Comparison of ENCODE assay signal across 13 cellular contexts in the genomic region with DNA sequence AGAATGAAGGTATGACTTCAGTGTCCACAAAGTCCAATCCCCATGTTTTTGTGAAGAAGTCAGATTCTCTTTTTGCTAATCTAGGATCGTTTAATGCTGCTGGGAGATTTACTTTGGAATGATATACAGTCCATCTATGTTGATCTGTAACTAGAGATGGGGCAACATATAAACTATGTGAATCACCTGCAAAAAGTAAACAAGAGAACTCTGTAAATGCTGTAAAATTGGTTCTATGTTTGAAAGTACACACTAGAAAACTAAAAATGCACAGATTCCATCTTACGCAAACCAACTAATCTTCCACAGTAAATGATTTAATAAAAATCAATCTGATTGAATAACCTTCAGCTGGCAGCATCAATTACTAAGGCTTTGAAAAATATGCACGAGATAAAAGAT. TPM values are rescaled to one million over a fixed set of nuclear protein-coding genes. Genes with fewer than 3 reads are reported as not detected.
DNase-seq lines count a peak whose midpoint lies in the region; ATAC-seq, FAIRE-seq and TF ChIP-seq lines count a peak whose summit lies in the region.
"Had no signal": no experiment of that assay in that cellular context is flagged by ENCODE, and none has a peak within 500 bp of the region (broad histone marks: within the 10 kb centered on the region; RNA-seq: fewer than 3 reads in every experiment).

No MANE protein-coding gene starts in this region.

- no peaks in the 10 kb centered on the region for H3F3A ChIP-seq in PC-3 (ENCODE audit: low read length, unreplicated experiment)

- no peak overlapping the region for H3K4me3 Mint-ChIP-seq in Calu3 (ENCODE audit: low read depth, unreplicated experiment)
- H3K4me3 Mint-ChIP-seq: CD8-positive, alpha-beta T cell had no signal

- TF ChIP-seq CTCF in 22Rv1 (IDR thresholded peaks at IDR 0.05) = no peak
- TF ChIP-seq CTCF in PC-3 (conservative IDR thresholded peaks at IDR 0.05; ENCODE audit: low read depth, low read length) = no peak
- TF ChIP-seq CTCF in HepG2 (CRISPR knock-in tag; IDR thresholded peaks at IDR 0.05) = no peak
- no peak for TF ChIP-seq CTCF in Calu3 (IDR thresholded peaks at IDR 0.05; ENCODE audit: unreplicated experiment)
- TF ChIP-seq CTCF in uterus (IDR thresholded peaks at IDR 0.05) = no peak

- H3K9me3 Mint-ChIP-seq in Calu3 (ENCODE audit: low read depth, unreplicated experiment) = no peaks in the 10 kb centered on the region
- H3K9me3 Mint-ChIP-seq: CD8-positive, alpha-beta T cell had no signal

- H3K36me3 ChIP-seq in PC-3 (ENCODE audit: low read depth, low read length) = peaks cover 12% of the 10 kb centered on the region; the same call in 1 of the 2 replicates
- H3K36me3 ChIP-seq in HepG2 (replicated peaks in 1 of 2; ENCODE audit: control insufficient read depth in 1 of 2, insufficient read depth in 2 of 2, low read length in 2 of 2) = peaks cover 8 to 55% of the 10 kb centered on the region in 2 experiments
- no peaks in the 10 kb centered on the region for H3K36me3 ChIP-seq in uterus
- H3K36me3 ChIP-seq: BE2C had no signal

- H3K9ac ChIP-seq in PC-3 (ENCODE audit: low read length) = no peak overlapping the region
- no peak overlapping the region for H3K9ac ChIP-seq in HepG2 (ENCODE audit: insufficient read depth, low read depth, low read length)

- TF ChIP-seq RAD21 in HepG2 (CRISPR knock-in tag; IDR thresholded peaks at IDR 0.05) = no peak

- no peaks in the 10 kb centered on the region for H3K27me3 Mint-ChIP-seq in Calu3 (ENCODE audit: unreplicated experiment)

- CTCF ChIA-PET in PC-3 (lab: Charles Lee) = no interaction called here
- CTCF ChIA-PET in HepG2 (lab: Yijun Ruan, JAX; ENCODE audit: low intra/inter-chr PET ratio, low total read pairs) = no interaction called here
- CTCF ChIA-PET in Calu3 (lab: Charles Lee) = no interaction called here

- H3K9me3 ChIP-seq in PC-3 (ENCODE audit: low read length) (no peaks in the 10 kb centered on the region), HepG2 (ENCODE audit: low read length) (no peaks in the 10 kb centered on the region), uterus (no peaks in the 10 kb centered on the region)
- H3K9me3 ChIP-seq: BE2C had no signal

- POLR2A ChIA-PET in PC-3 (lab: Charles Lee; ENCODE audit: unreplicated experiment) (no interaction called here), HepG2 (lab: Yijun Ruan, JAX) (interaction anchor here (1.4 to 1.7 kb wide), 2 partner anchors 9 to 37 kb away, joined by 5 to 11 read pairs; no protein-coding TSS in a partner anchor)

- peaks cover 35% of the 10 kb centered on the region for H3K4me1 ChIP-seq in PC-3 (ENCODE audit: insufficient read depth, low read length)
- H3K4me1 ChIP-seq in HepG2 (ENCODE audit: insufficient read depth, low read length) = peaks cover 66% of the 10 kb centered on the region
- no peaks in the 10 kb centered on the region for H3K4me1 ChIP-seq in uterus
- H3K4me1 ChIP-seq: BE2C had no signal

- peaks cover 22% of the 10 kb centered on the region for H3K4me1 Mint-ChIP-seq in Calu3 (ENCODE audit: low read depth, unreplicated experiment)

- FAIRE-seq in HepG2 (lab: Jason Lieb, UNC) = no peak
- FAIRE-seq: A204.1 had no signal

- H3K79me2 ChIP-seq in PC-3 (ENCODE audit: low read length) (peaks cover 21% of the 10 kb centered on the region), HepG2 (ENCODE audit: insufficient read depth, low read length) (peaks cover 44% of the 10 kb centered on the region)

- in situ Hi-C loops in HepG2 (cut with HindIII; ENCODE audit: extremely low pct_ligation_motif_present, low pct_unique_long_range_greater_than_20kb) = no loop called here

- H3K27me3 ChIP-seq in PC-3 (ENCODE audit: low read length) (no peaks in the 10 kb centered on the region), HepG2 (ENCODE audit: control insufficient read depth in 1 of 2, insufficient read depth in 2 of 2, low read length in 2 of 2) (no peaks in the 10 kb centered on the region), uterus (no peaks in the 10 kb centered on the region)
- H3K27me3 ChIP-seq: BE2C had no signal

- ATAC-seq in PC-3 (peak; percentile 94), HepG2 (peak; percentile 67), HG03342 (IDR thresholded peaks at IDR 0.05; ENCODE audit: unreplicated experiment) (no peak)
- ATAC-seq: CD8-positive, alpha-beta T cell; HCT116 had no signal

- peak overlapping the region; percentile 35 for H3K27ac ChIP-seq in 22Rv1
- H3K27ac ChIP-seq in PC-3 (ENCODE audit: low read length) = peak overlapping the region; percentile 0; the same call in 1 of the 2 replicates
- H3K27ac ChIP-seq in HepG2 (ENCODE audit: extremely low read length, insufficient read depth, low read length) = peak overlapping the region; percentile 62
- H3K27ac ChIP-seq in uterus = no peak overlapping the region
- H3K27ac ChIP-seq: C4-2B had no signal

- BruUV-seq in PC-3 (replicated peaks; lab: Mats Ljungman, UMichigan) (no TSS peak), HepG2 (replicated peaks; lab: Mats Ljungman, UMichigan) (no TSS peak), Calu3 (replicated peaks; lab: Mats Ljungman, UMichigan) (no TSS peak)

- peak overlapping the region; percentile 29 for H3K4me2 ChIP-seq in PC-3 (ENCODE audit: low read length)
- H3K4me2 ChIP-seq in HepG2 (ENCODE audit: low read depth, low read length) = peak overlapping the region; percentile 2; the same call in 1 of the 2 replicates

- WGBS in HepG2 (ENCODE audit: low lambda C conversion rate) = 38% methylated on average over 3 of the region's 3 CpGs

- 0 out of 2 replicates have a peak, but pooled peaks cover 3% of the 10 kb centered on the region for H4K20me1 ChIP-seq in PC-3 (ENCODE audit: low read length)
- H4K20me1 ChIP-seq in HepG2 (ENCODE audit: insufficient read depth, low read length) = no peaks in the 10 kb centered on the region

- peak; percentile 52 for DNase-seq in DMS53 (lab: John Stamatoyannopoulos, UW)
- peak; percentile 51 for DNase-seq in PC-3
- peak; percentile 73 for DNase-seq in HepG2 (ENCODE audit: low spot score)
- no peak for DNase-seq in Calu3
- DNase-seq in uterus = no peak
- DNase-seq: BE2C; CD8-positive, alpha-beta T cell; COR-L47 had no signal

- no peak for TF ChIP-seq POLR2A in HepG2 (IDR thresholded peaks at IDR 0.05; ENCODE audit: insufficient read depth in 1 of 2, low read depth in 2 of 2, low read length in 2 of 2)
- TF ChIP-seq POLR2A in uterus (IDR thresholded peaks at IDR 0.05) = no peak

- H3K4me3 ChIP-seq in PC-3 (ENCODE audit: low read length) (no peak overlapping the region), HepG2 (replicated peaks in 1 of 3; ENCODE audit: insufficient read depth in 1 of 3, low read depth in 2 of 3, low read length in 3 of 3) (no peak overlapping the region), uterus (no peak overlapping the region)

- peak in 1 of 2 experiments; percentile 89; a peak in 2 of 4 replicates for TF ChIP-seq EP300 in HepG2 (IDR thresholded peaks at IDR 0.05; ENCODE audit: low read depth in 2 of 2, low read length in 2 of 2)
- TF ChIP-seq EP300 in HepG2 (CRISPR knock-in tag; IDR thresholded peaks at IDR 0.05; ENCODE audit: borderline replicate concordance) = no peak

- H3K27ac Mint-ChIP-seq in Calu3 (ENCODE audit: unreplicated experiment) = no peak overlapping the region
- H3K27ac Mint-ChIP-seq: CD8-positive, alpha-beta T cell had no signal

- H3K9me2 ChIP-seq in PC-3 (replicated peaks; ENCODE audit: low read length) = no peaks in the 10 kb centered on the region

- no peaks in the 10 kb centered on the region for H3K36me3 Mint-ChIP-seq in Calu3 (ENCODE audit: insufficient read depth, unreplicated experiment)

- H2AFZ ChIP-seq in PC-3 (ENCODE audit: low read length) (no peak overlapping the region), HepG2 (ENCODE audit: low read length) (no peak overlapping the region)

- intact Hi-C loops in PC-3 (cut with micrococcal nuclease) (loop anchor here (5.0 kb wide), 1 partner anchor 36 kb away; a partner anchor contains a TSS), HepG2 (cut with micrococcal nuclease; ENCODE audit: unreplicated experiment) (loop anchor here (5.0 kb wide), 1 partner anchor 39 kb away; no protein-coding TSS in a partner anchor), Calu3 (cut with micrococcal nuclease; ENCODE audit: unreplicated experiment) (no loop called here), uterus (cut with DNase I; ENCODE audit: low total_unique reads) (no loop called here)

TF ChIP-seq in HepG2, 621 proteins besides CTCF, POLR2A, EP300 and RAD21 (continues in another document):
- TF ChIP-seq MAZ (IDR thresholded peaks at IDR 0.05; ENCODE audit: borderline replicate concordance, low read depth, low read length) (no peak), MAZ (CRISPR knock-in tag; IDR thresholded peaks at IDR 0.05; ENCODE audit: low read depth) (no peak), ZNF839 (CRISPR knock-in tag; IDR thresholded peaks at IDR 0.05; ENCODE audit: borderline replicate concordance) (no peak), LCORL (IDR thresholded peaks at IDR 0.05) (peak; percentile 52; the same call in 1 of the 2 replicates), LCORL (CRISPR knock-in tag; IDR thresholded peaks at IDR 0.05) (no peak), CC2D1A (CRISPR knock-in tag; IDR thresholded peaks at IDR 0.05) (no peak), ISL2 (CRISPR knock-in tag; IDR thresholded peaks at IDR 0.05) (peak; percentile 89)

RNA-seq across cellular contexts. Expression of a gene that starts 37.5 kb away (rescaled TPM):
- total RNA-seq in PC-3 (2014; rRNA removed) (17.9 and 18.6 TPM in 2 replicates), HepG2 (2016; rRNA removed; fragmentation: Illumina TruSeq; extraction: Trizol) (64.7 and 75.4 TPM in 2 replicates), Calu3 (2022) (10.5 and 11.7 TPM in 2 replicates), uterus (10 to 100 TPM; 32.1 to 55.2 (median 39.8) TPM)
- total RNA-seq in HepG2 (2016; cell fraction: cytosol; rRNA removed; fragmentation: Illumina TruSeq; extraction: Trizol; ENCODE audit: low read depth) = 23.8 and 25.8 TPM in 2 replicates
- 63.0 and 68.2 TPM in 2 replicates for total RNA-seq in HepG2 (2016; cell fraction: insoluble cytoplasmic fraction; rRNA removed; fragmentation: Illumina TruSeq; extraction: Trizol)
- 73.0 and 83.1 TPM in 2 replicates for total RNA-seq in HepG2 (2016; cell fraction: membrane; rRNA removed; fragmentation: Illumina TruSeq; extraction: Trizol)
- 56.5 and 65.0 TPM in 2 replicates for total RNA-seq in HepG2 (2016; cell fraction: nucleus; rRNA removed; fragmentation: Illumina TruSeq; extraction: Trizol)
- 66.7 and 77.5 TPM in 2 replicates for polyA plus RNA-seq in HepG2 (2011; rRNA removed)
- 24.3 and 39.3 TPM in 2 replicates for polyA plus RNA-seq in HepG2 (2011; cell fraction: cytosol; rRNA removed)
- polyA plus RNA-seq in HepG2 (2011; cell fraction: nucleus; rRNA removed) = 45.4 and 50.4 TPM in 2 replicates
- polyA plus RNA-seq in HepG2 (2012) = 75.2 and 93.6 TPM in 2 replicates
- polyA plus RNA-seq in HepG2 (2016; cell fraction: cytosol; fragmentation: Illumina TruSeq; extraction: Trizol; ENCODE audit: low read depth) = 9.0 and 9.6 TPM in 2 replicates
- 54.6 and 54.7 TPM in 2 replicates for polyA plus RNA-seq in HepG2 (2016; cell fraction: insoluble cytoplasmic fraction; fragmentation: Illumina TruSeq; extraction: Trizol; ENCODE audit: low read depth)
- polyA plus RNA-seq in HepG2 (2016; cell fraction: membrane; fragmentation: Illumina TruSeq; extraction: Trizol; ENCODE audit: low read depth) = 35.4 and 35.8 TPM in 2 replicates
- polyA plus RNA-seq in HepG2 (2016; cell fraction: nucleus; fragmentation: Illumina TruSeq; extraction: Trizol; ENCODE audit: insufficient read depth, low read depth) = 77.5 and 83.9 TPM in 2 replicates
- polyA minus RNA-seq in HepG2 (2011; rRNA and poly(A)+ RNA removed; ENCODE audit: low replicate concordance) = 7.4 and 30.0 TPM in 2 replicates
- polyA minus RNA-seq in HepG2 (2011; cell fraction: cytosol; rRNA and poly(A)+ RNA removed) = 58.1 and 59.1 TPM in 2 replicates
- polyA minus RNA-seq in HepG2 (2011; cell fraction: nucleus; rRNA and poly(A)+ RNA removed) = 143 and 153 TPM in 2 replicates

Comparison
In these comparisons a context has a peak if more than half of its experiments do, and no peak if none do; other contexts are left out.
1. H3K27ac ChIP-seq: peak in 22Rv1 (single experiment), PC-3 (single experiment) and HepG2 (single experiment); none in uterus (0 of 2).
2. DNase-seq: peak in DMS53 (single experiment), PC-3 (single experiment) and HepG2 (single experiment); none in Calu3 (single experiment) and uterus (0 of 2).
3. intact Hi-C loops: an anchor here in PC-3 (5.0 kb wide) and HepG2 (5.0 kb wide); none called in Calu3 and uterus.